8 cellular contexts compared by ENCODE assay signal in genomic region chr7:100246865-100247137, GRCh38. TPM values are rescaled to one million over a fixed set of nuclear protein-coding genes. Genes with fewer than 3 reads are reported as not detected.
DNase-seq lines count a peak whose midpoint lies in the region; ATAC-seq and TF ChIP-seq lines count a peak whose summit lies in the region.
"Not testable (repeated sequence)": the region's sequence is repeated elsewhere in the genome, so short reads cannot be mapped to it uniquely, and the experiment has no call there.
"Had no signal": no experiment of that assay in that cellular context is flagged by ENCODE, and none has a peak within 500 bp of the region (broad histone marks: within the 10 kb centered on the region; RNA-seq: fewer than 3 reads in every experiment).

No MANE protein-coding gene starts in this region.

- not testable (repeated sequence) for H3K79me2 ChIP-seq in OCI-LY1 (ENCODE audit: insufficient read depth, low read length)

- H3K9ac ChIP-seq in HUES48 (ENCODE audit: low read depth, low read length), result peak overlapping the region; percentile 55; the same call in 1 of the 2 replicates
- H3K9ac ChIP-seq in OCI-LY1 (ENCODE audit: low read length); endodermal cell (ENCODE audit: extremely low read depth, low read length, poor library complexity, severe bottlenecking): not testable (repeated sequence)

- H3K9me3 Mint-ChIP-seq in WTC11; endodermal cell; mesothelial cell of epicardium; progenitor cell of endocrine pancreas (ENCODE audit: low read depth): not testable (repeated sequence)

- not testable (repeated sequence) for ATAC-seq in WTC11

- peak overlapping the region; percentile 96 for H3K27ac Mint-ChIP-seq in WTC11
- H3K27ac Mint-ChIP-seq in endodermal cell, result peak overlapping the region; percentile 98
- H3K27ac Mint-ChIP-seq in mesothelial cell of epicardium, result peak overlapping the region; percentile 95
- H3K27ac Mint-ChIP-seq in progenitor cell of endocrine pancreas, result peak overlapping the region; percentile 60

- not testable (repeated sequence) for H3K9me2 ChIP-seq in OCI-LY1 (ENCODE audit: low read depth, low read length)

- not testable (repeated sequence) for H4K20me1 ChIP-seq in OCI-LY1 (ENCODE audit: insufficient read depth, low read length)

- not testable (repeated sequence) for H3K36me3 ChIP-seq in HUES48 (ENCODE audit: control insufficient read depth, insufficient read depth, low read length); OCI-LY1 (ENCODE audit: insufficient read depth, low read length); endodermal cell (ENCODE audit: control insufficient read depth, insufficient read depth, low read length)

- not testable (repeated sequence) for H3K4me3 ChIP-seq in HUES48 (ENCODE audit: low read depth, low read length); OCI-LY1 (ENCODE audit: low read depth, low read length, poor library complexity, severe bottlenecking); endodermal cell (ENCODE audit: low read length)

- not testable (repeated sequence) for H2AFZ ChIP-seq in OCI-LY1 (ENCODE audit: low read length)

- TF ChIP-seq CTCF in C4-2B (conservative IDR thresholded peaks at IDR 0.05); OCI-LY1 (IDR thresholded peaks at IDR 0.05; ENCODE audit: low read length); WTC11 (IDR thresholded peaks at IDR 0.05); endodermal cell (conservative IDR thresholded peaks at IDR 0.05); mesothelial cell of epicardium (IDR thresholded peaks at IDR 0.05; ENCODE audit: unreplicated experiment); progenitor cell of endocrine pancreas (IDR thresholded peaks at IDR 0.05; ENCODE audit: unreplicated experiment): not testable (repeated sequence)

- not testable (repeated sequence) for H3K27me3 ChIP-seq in HUES48 (ENCODE audit: control insufficient read depth, insufficient read depth, low read length); OCI-LY1 (ENCODE audit: insufficient read depth, low read length); endodermal cell (ENCODE audit: control insufficient read depth, insufficient read depth, low read length, poor library complexity, severe bottlenecking)

- H3K27me3 Mint-ChIP-seq in WTC11 (ENCODE audit: low read depth); endodermal cell (ENCODE audit: insufficient read depth); mesothelial cell of epicardium (ENCODE audit: low read depth); progenitor cell of endocrine pancreas: not testable (repeated sequence)

- peak overlapping the region; percentile 79 for H3K27ac ChIP-seq in C4-2B
- H3K27ac ChIP-seq in HUES48 (ENCODE audit: low read depth, low read length), result peak overlapping the region; percentile 92
- peak overlapping the region; percentile 72 for H3K27ac ChIP-seq in OCI-LY1 (ENCODE audit: low read depth, low read length, poor library complexity, severe bottlenecking)
- not testable (repeated sequence) for H3K27ac ChIP-seq in endodermal cell (ENCODE audit: low read depth, low read length)

- not testable (repeated sequence) for H3K9me3 ChIP-seq in HUES48 (ENCODE audit: control insufficient read depth, insufficient read depth, low read length); OCI-LY1 (ENCODE audit: low read length); endodermal cell (ENCODE audit: control insufficient read depth, low read length)

- H3K4me1 ChIP-seq in HUES48 (ENCODE audit: control insufficient read depth, insufficient read depth, low read length), result peaks cover 15% of the 10 kb centered on the region; the same call in 1 of the 2 replicates
- peaks cover 34% of the 10 kb centered on the region for H3K4me1 ChIP-seq in OCI-LY1 (ENCODE audit: insufficient read depth, low read length, severe bottlenecking)
- not testable (repeated sequence) for H3K4me1 ChIP-seq in endodermal cell (ENCODE audit: control insufficient read depth, insufficient read depth, low read length)

- POLR2A ChIA-PET in WTC11 (lab: Charles Lee), result interaction anchor here (0.7 kb wide), 1 partner anchor 236 kb away, joined by 4 read pairs; no protein-coding TSS in a partner anchor

- H3K36me3 Mint-ChIP-seq in WTC11; mesothelial cell of epicardium; progenitor cell of endocrine pancreas (ENCODE audit: insufficient read depth): not testable (repeated sequence)
- peaks cover 28% of the 10 kb centered on the region for H3K36me3 Mint-ChIP-seq in endodermal cell (ENCODE audit: low read depth)

- not testable (repeated sequence) for H3F3A ChIP-seq in OCI-LY1 (ENCODE audit: insufficient read depth, low read length)

- not testable (repeated sequence) for H3K4me2 ChIP-seq in OCI-LY1 (ENCODE audit: low read length)

- WGBS in endodermal cell (ENCODE audit: insufficient coverage in 1 of 2, insufficient read length in 1 of 2), 2 experiments, result 79 to 91% methylated on average over 2 to 9 of the region's 9 CpGs

- not testable (repeated sequence) for DNase-seq in WTC11 (ENCODE audit: low spot score); endodermal cell; mesothelial cell of epicardium (ENCODE audit: low spot score in 2 of 2, unreplicated experiment in 2 of 2); progenitor cell of endocrine pancreas (ENCODE audit: low spot score, unreplicated experiment)

- not testable (repeated sequence) for H3K4me3 Mint-ChIP-seq in WTC11; mesothelial cell of epicardium; progenitor cell of endocrine pancreas (ENCODE audit: low read depth)
- peak overlapping the region; percentile 37 for H3K4me3 Mint-ChIP-seq in endodermal cell

- H3K4me1 Mint-ChIP-seq in WTC11 (peaks cover 59% of the 10 kb centered on the region), endodermal cell (peaks cover 40% of the 10 kb centered on the region), mesothelial cell of epicardium (peaks cover 38% of the 10 kb centered on the region), progenitor cell of endocrine pancreas (ENCODE audit: low read depth) (peaks cover 46% of the 10 kb centered on the region)

- CTCF ChIA-PET in WTC11 (lab: Charles Lee), result interaction anchor here (0.6 to 1.9 kb wide), 4 partner anchors 44 to 780 kb away, joined by 3 to 8 read pairs (median 6); partner anchors contain the start of gene GAL3ST4

RNA-seq across cellular contexts. Expression of gene PVRIG, which starts 27.1 kb away (rescaled TPM):
- total RNA-seq in WTC11 (2021) (0.37 to 0.55 TPM in 2 of 3 replicates, not detected in the other), endodermal cell (not detected), mesothelial cell of epicardium (not detected in 3 replicates), progenitor cell of endocrine pancreas (not detected in 2 replicates)
- polyA plus RNA-seq in endodermal cell (2013, experiment 1 of 2), result not detected
- polyA plus RNA-seq in endodermal cell (2013, experiment 2 of 2), result not detected
- total RNA-seq: GM23248 had no signal
- polyA plus RNA-seq: GM23248 had no signal
